8 cellular contexts compared by ENCODE assay signal in the genomic region with DNA sequence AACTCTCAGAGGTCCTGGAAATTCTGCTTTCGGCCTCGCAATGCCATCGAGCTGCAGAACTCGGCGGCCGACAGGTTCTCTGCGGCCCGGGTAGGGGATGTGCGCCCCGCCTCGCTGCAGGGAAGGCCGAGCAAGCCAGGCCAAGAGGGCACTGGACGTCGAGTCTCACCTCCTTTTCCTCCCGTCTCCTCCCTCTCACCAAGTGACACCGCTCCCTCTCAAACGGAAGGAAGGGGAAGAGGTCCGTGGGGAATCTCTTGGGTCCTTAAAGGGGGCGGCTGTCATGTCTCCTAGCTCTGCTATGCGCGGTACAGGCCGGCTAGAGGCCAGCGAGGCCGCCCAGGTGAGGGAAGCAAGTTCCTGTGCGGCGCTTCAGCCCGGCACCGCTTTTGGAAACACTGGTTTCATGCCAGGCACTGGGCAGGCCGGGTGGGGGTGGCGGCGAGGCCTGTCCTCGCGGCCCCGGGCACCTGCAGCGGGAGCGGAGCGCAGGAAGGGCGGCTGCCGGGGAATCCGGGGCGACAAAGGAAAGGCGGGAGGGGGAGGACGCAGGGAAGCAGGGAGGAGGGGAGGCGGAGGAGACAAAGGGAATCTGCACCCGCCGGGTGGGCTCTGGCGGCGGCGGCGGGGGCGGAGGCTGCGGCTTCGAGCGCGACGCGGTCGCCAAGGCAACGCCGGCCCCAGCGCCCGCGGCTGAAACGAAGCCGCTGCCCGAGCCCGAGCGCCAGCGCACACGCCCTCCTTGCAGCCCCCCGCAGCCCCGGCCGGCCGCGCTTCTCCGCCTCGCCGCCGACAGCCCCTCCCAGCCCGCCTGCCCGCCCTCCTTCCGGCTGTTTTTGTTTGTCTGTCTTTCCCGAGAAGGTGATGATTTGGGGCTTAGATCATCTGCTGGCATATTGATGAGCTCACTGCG. TPM values are rescaled to one million over a fixed set of nuclear protein-coding genes. Genes with fewer than 3 reads are reported as not detected.
DNase-seq lines count a peak whose midpoint lies in the region; ATAC-seq and TF ChIP-seq lines count a peak whose summit lies in the region.

No MANE protein-coding gene starts in this region.

- H3K4me3 ChIP-seq in ACC112 (ENCODE audit: low read depth, low read length) (peak overlapping the region; percentile 70), H7 (ENCODE audit: insufficient read depth, low read depth, low read length) (peak overlapping the region; percentile 41), NT2/D1 (ENCODE audit: insufficient read length, low read depth) (peak overlapping the region; percentile 40), gastroesophageal sphincter (peak overlapping the region; percentile 29 to 59), trophoblast cell (ENCODE audit: low read depth, low read length) (peak overlapping the region; percentile 54)

- no peak overlapping the region for H2BK120ac ChIP-seq in trophoblast cell (ENCODE audit: insufficient read depth, low read length, poor library complexity)

- no peak overlapping the region for H3K23ac ChIP-seq in trophoblast cell (ENCODE audit: low read length)

- DNase-seq in H7 (peak; percentile 98), NT2/D1 (ENCODE audit: low read depth, low spot score) (peak; percentile 81), activated gamma-delta T cell treated with Interleukin-2 at 50 U/mL for 16 hours (peak; percentile 72), trophoblast cell (peak; percentile 18 to 36), hepatic stellate cell (ENCODE audit: low spot score) (no peak), superior temporal gyrus (ENCODE audit: extremely low spot score) (no peak)

- 1 to 4% methylated on average over 21 to 29 of the region's 84 CpGs for whole genome bisulfite sequencing in gastroesophageal sphincter (ENCODE audit: low coverage in 1 of 2), 2 donors
- WGBS in trophoblast cell (ENCODE audit: extremely low coverage, insufficient coverage, insufficient read length), result no CpG with 5 or more reads among the region's 84 CpGs

- H3K27me3 ChIP-seq in ACC112 (ENCODE audit: insufficient read depth, low read length) (no peaks in the 10 kb centered on the region), H7 (ENCODE audit: control insufficient read depth, insufficient read depth, low read length) (no peaks in the 10 kb centered on the region), NT2/D1 (ENCODE audit: insufficient read depth, insufficient read length) (peaks cover 22% of the 10 kb centered on the region), gastroesophageal sphincter (no peaks in the 10 kb centered on the region), trophoblast cell (ENCODE audit: insufficient read depth, low read length) (no peaks in the 10 kb centered on the region)

- peak; percentile 68 for ATAC-seq in gastroesophageal sphincter

- H3K36me3 ChIP-seq in ACC112 (ENCODE audit: insufficient read depth, low read length) (no peaks in the 10 kb centered on the region), H7 (replicated peaks; ENCODE audit: control insufficient read depth, insufficient read depth, low read length) (no peaks in the 10 kb centered on the region), NT2/D1 (ENCODE audit: insufficient read depth, insufficient read length, low read length) (no peaks in the 10 kb centered on the region), gastroesophageal sphincter (no peaks in the 10 kb centered on the region), trophoblast cell (ENCODE audit: control insufficient read depth in 1 of 2, insufficient read depth in 2 of 2, low read length in 2 of 2) (no peaks in the 10 kb centered on the region)

- no peak overlapping the region for H3K27ac ChIP-seq in ACC112 (ENCODE audit: low read depth, low read length)
- H3K27ac ChIP-seq in gastroesophageal sphincter, result peak overlapping the region in 1 of 4 donors; percentile 17
- H3K27ac ChIP-seq in trophoblast cell (ENCODE audit: low read depth, low read length), result peak overlapping the region; percentile 28

- H3K79me2 ChIP-seq in ACC112 (ENCODE audit: control insufficient read depth, insufficient read depth, low read length, unreplicated experiment) (no peaks in the 10 kb centered on the region), trophoblast cell (ENCODE audit: control insufficient read depth, insufficient read depth, low read length, poor library complexity) (no peaks in the 10 kb centered on the region)

- TF ChIP-seq EP300 in gastroesophageal sphincter (IDR thresholded peaks at IDR 0.05), result no peak

- H2AFZ ChIP-seq in ACC112 (ENCODE audit: low read length, unreplicated experiment) (peak overlapping the region; percentile 84), trophoblast cell (ENCODE audit: insufficient read depth, low read length, poor library complexity) (no peak overlapping the region)

- H3K4me2 ChIP-seq in trophoblast cell (ENCODE audit: low read length), result peak overlapping the region; percentile 65

- peak overlapping the region; percentile 79 for H3K9ac ChIP-seq in NT2/D1 (ENCODE audit: insufficient read length, low read depth)
- peak overlapping the region; percentile 21 for H3K9ac ChIP-seq in trophoblast cell (ENCODE audit: low read length)

- H4K8ac ChIP-seq in trophoblast cell (ENCODE audit: low read depth, low read length), result peak overlapping the region; percentile 16

- H3K79me1 ChIP-seq in trophoblast cell (ENCODE audit: low read length), result peaks cover 5% of the 10 kb centered on the region

- H3K4me1 ChIP-seq in ACC112 (ENCODE audit: control insufficient read depth, insufficient read depth, low read length, unreplicated experiment) (peaks cover 3% of the 10 kb centered on the region), NT2/D1 (ENCODE audit: insufficient read depth, insufficient read length) (peaks cover 12% of the 10 kb centered on the region), gastroesophageal sphincter (peaks cover 0 to 20% (median 9%) of the 10 kb centered on the region in 3 donors), trophoblast cell (ENCODE audit: control insufficient read depth in 1 of 2, insufficient read depth in 2 of 2, low read length in 2 of 2) (peaks cover 7 to 14% of the 10 kb centered on the region in 2 experiments)

- no peak overlapping the region for H2BK12ac ChIP-seq in trophoblast cell (ENCODE audit: low read length)

- H3K4ac ChIP-seq in trophoblast cell (ENCODE audit: low read depth, low read length), result no peak overlapping the region

- no peak for TF ChIP-seq CTCF in gastroesophageal sphincter (IDR thresholded peaks at IDR 0.05)

- no peak overlapping the region for H3K18ac ChIP-seq in trophoblast cell (ENCODE audit: low read length)

- H3K9me3 ChIP-seq in NT2/D1 (ENCODE audit: insufficient read depth, low read length) (no peaks in the 10 kb centered on the region), gastroesophageal sphincter (no peaks in the 10 kb centered on the region), trophoblast cell (ENCODE audit: insufficient read depth, low read depth, low read length) (peaks cover 2% of the 10 kb centered on the region)

- no peak overlapping the region for H2AK5ac ChIP-seq in trophoblast cell (ENCODE audit: low read length)

- H4K91ac ChIP-seq in trophoblast cell (ENCODE audit: low read depth, low read length), result no peak overlapping the region

- H3K14ac ChIP-seq in trophoblast cell (ENCODE audit: low read length), result peak overlapping the region; percentile 3

- TF ChIP-seq POLR2A in gastroesophageal sphincter (IDR thresholded peaks at IDR 0.05), result no peak

- no peak overlapping the region for H4K12ac ChIP-seq in trophoblast cell (ENCODE audit: low read depth, low read length)

- no peak overlapping the region for H2BK5ac ChIP-seq in trophoblast cell (ENCODE audit: low read depth, low read length, poor library complexity)

RNA-seq across cellular contexts. Expression of gene CDK5R1, which starts 32.3 kb away (rescaled TPM):
- total RNA-seq in H7 (2014; rRNA removed; shearing (Covaris generic)), result 9.9 and 10.5 TPM in 2 replicates
- 1 to 10 TPM in 2 of 4 donors, under 1 TPM in 1, not detected in 1; 0.54 to 1.5 (median 1.0) TPM for total RNA-seq in gastroesophageal sphincter
- polyA plus RNA-seq in trophoblast cell (2013), result 1.7 and 2.0 TPM in 2 replicates

Comparison
In these comparisons a context has a peak if more than half of its experiments do, and no peak if none do; other contexts are left out.
1. DNase-seq: peak in H7 (single experiment), NT2/D1 (single experiment), activated gamma-delta T cell treated with Interleukin-2 at 50 U/mL for 16 hours (single experiment) and trophoblast cell (2 of 2); none in hepatic stellate cell (single experiment) and superior temporal gyrus (single experiment).
2. Peak in every context shown above with its lines, with median percentiles within 50 percentile points of each other: H3K4me3 ChIP-seq.